Comparison of ENCODE assay signal across 1 cellular context in genomic region chr6:31717499-31718222, GRCh38.
TF ChIP-seq lines count a peak whose summit lies in the region.

No MANE protein-coding gene starts in this region.

TF ChIP-seq in K562, 482 proteins besides CTCF, POLR2A, EP300 and RAD21 (continued from another document and continues in another):
- TF ChIP-seq ELK1 (CRISPR knock-in tag; IDR thresholded peaks at IDR 0.05) (no peak), ILF3 (IDR thresholded peaks at IDR 0.05; ENCODE audit: borderline replicate concordance) (no peak), XRCC5 (IDR thresholded peaks at IDR 0.05; ENCODE audit: low read depth, low read length) (0 out of 2 replicates have a peak, but pooled peaks have one; percentile 43), SAFB2 (IDR thresholded peaks at IDR 0.05; ENCODE audit: borderline replicate concordance, low read depth, low read length, severe bottlenecking) (no peak), TEAD4 (IDR thresholded peaks at IDR 0.05; ENCODE audit: low read length) (peak; percentile 31; the same call in 1 of the 2 replicates), TEAD4 (CRISPR knock-in tag; IDR thresholded peaks at IDR 0.05; ENCODE audit: borderline replicate concordance) (no peak), HMGXB4 (CRISPR knock-in tag; IDR thresholded peaks at IDR 0.05) (0 out of 2 replicates have a peak, but pooled peaks have one; percentile 37), ZBTB2 (IDR thresholded peaks at IDR 0.05) (peak; percentile 77; the same call in 1 of the 2 replicates), CHCHD3 (CRISPR knock-in tag; IDR thresholded peaks at IDR 0.05) (no peak), ZFP36 (IDR thresholded peaks at IDR 0.05; ENCODE audit: low read depth, low read length, partially characterized antibody) (peak; percentile 6), PHF20 (IDR thresholded peaks at IDR 0.05; ENCODE audit: partially characterized antibody) (peak; percentile 60), U2AF2 (optimal IDR thresholded peaks at IDR 0.05; ENCODE audit: low read depth, low read length) (no peak), ZNF398 (CRISPR knock-in tag; IDR thresholded peaks at IDR 0.05) (no peak), MCM5 (IDR thresholded peaks at IDR 0.05; ENCODE audit: low read depth) (no peak), SMARCE1 (IDR thresholded peaks at IDR 0.05) (peak; percentile 90), USF1 (CRISPR knock-in tag; IDR thresholded peaks at IDR 0.05) (peak; percentile 56), POLR2AphosphoS5 (IDR thresholded peaks at IDR 0.05; ENCODE audit: control insufficient read depth, insufficient read depth, low read depth, low read length) (0 out of 2 replicates have a peak, but pooled peaks have one; percentile 18), ARID3B (CRISPR knock-in tag; IDR thresholded peaks at IDR 0.05; ENCODE audit: borderline replicate concordance) (0 out of 2 replicates have a peak, but pooled peaks have one; percentile 9), SLC30A9 (CRISPR knock-in tag; IDR thresholded peaks at IDR 0.05) (no peak), CBX1 (IDR thresholded peaks at IDR 0.05; ENCODE audit: low read depth) (no peak), DDX20 (tag; IDR thresholded peaks at IDR 0.05; ENCODE audit: low read depth) (no peak), NRF1 (conservative IDR thresholded peaks at IDR 0.05 in 1 of 2, IDR thresholded peaks at IDR 0.05 in 1 of 2) (peak; percentile 22 to 49; a peak in 1 of 4 replicates), ZNF184 (CRISPR knock-in tag; IDR thresholded peaks at IDR 0.05) (no peak), SMAD1 (IDR thresholded peaks at IDR 0.05; ENCODE audit: low read depth, low read length, partially characterized antibody) (no peak), MEIS2 (IDR thresholded peaks at IDR 0.05; ENCODE audit: partially characterized antibody) (no peak), ZNF407 (IDR thresholded peaks at IDR 0.05; ENCODE audit: low read depth) (no peak), CBFA2T3 (IDR thresholded peaks at IDR 0.05) (no peak), ZEB2 (IDR thresholded peaks at IDR 0.05) (peak; percentile 83), ATF7 (IDR thresholded peaks at IDR 0.05) (peak; percentile 23; the same call in 1 of the 2 replicates), TAF7 (tag; IDR thresholded peaks at IDR 0.05) (peak; percentile 9; the same call in 1 of the 2 replicates), ID3 (CRISPR knock-in tag; IDR thresholded peaks at IDR 0.05) (no peak), ID3 (tag; IDR thresholded peaks at IDR 0.05) (0 out of 2 replicates have a peak, but pooled peaks have one; percentile 14), CBX3 (IDR thresholded peaks at IDR 0.05; ENCODE audit: borderline replicate concordance in 1 of 2, low read length in 2 of 2) (peak in 1 of 2 experiments; percentile 92; a peak in 2 of 3 replicates), ELF4 (CRISPR knock-in tag; IDR thresholded peaks at IDR 0.05) (peak; percentile 37; the same call in 1 of the 2 replicates), ZNF551 (CRISPR knock-in tag; IDR thresholded peaks at IDR 0.05) (no peak), ARID2 (IDR thresholded peaks at IDR 0.05) (peak; percentile 70; the same call in 1 of the 2 replicates), SMC3 (conservative IDR thresholded peaks at IDR 0.05; ENCODE audit: insufficient read depth, low read depth, low read length) (0 out of 2 replicates have a peak, but pooled peaks have one; percentile 25), NFE2L1 (tag; IDR thresholded peaks at IDR 0.05; ENCODE audit: borderline replicate concordance, low read depth) (no peak), MLLT1 (IDR thresholded peaks at IDR 0.05) (no peak), ZKSCAN1 (IDR thresholded peaks at IDR 0.05; ENCODE audit: low read depth, low read length) (0 out of 2 replicates have a peak, but pooled peaks have one; percentile 35), CREBBP (IDR thresholded peaks at IDR 0.05; ENCODE audit: low read depth, low read length) (no peak), CREM (IDR thresholded peaks at IDR 0.05; ENCODE audit: low read depth) (peak; percentile 94)
